Comparison of ENCODE assay signal across 9 cellular contexts in the genomic region with DNA sequence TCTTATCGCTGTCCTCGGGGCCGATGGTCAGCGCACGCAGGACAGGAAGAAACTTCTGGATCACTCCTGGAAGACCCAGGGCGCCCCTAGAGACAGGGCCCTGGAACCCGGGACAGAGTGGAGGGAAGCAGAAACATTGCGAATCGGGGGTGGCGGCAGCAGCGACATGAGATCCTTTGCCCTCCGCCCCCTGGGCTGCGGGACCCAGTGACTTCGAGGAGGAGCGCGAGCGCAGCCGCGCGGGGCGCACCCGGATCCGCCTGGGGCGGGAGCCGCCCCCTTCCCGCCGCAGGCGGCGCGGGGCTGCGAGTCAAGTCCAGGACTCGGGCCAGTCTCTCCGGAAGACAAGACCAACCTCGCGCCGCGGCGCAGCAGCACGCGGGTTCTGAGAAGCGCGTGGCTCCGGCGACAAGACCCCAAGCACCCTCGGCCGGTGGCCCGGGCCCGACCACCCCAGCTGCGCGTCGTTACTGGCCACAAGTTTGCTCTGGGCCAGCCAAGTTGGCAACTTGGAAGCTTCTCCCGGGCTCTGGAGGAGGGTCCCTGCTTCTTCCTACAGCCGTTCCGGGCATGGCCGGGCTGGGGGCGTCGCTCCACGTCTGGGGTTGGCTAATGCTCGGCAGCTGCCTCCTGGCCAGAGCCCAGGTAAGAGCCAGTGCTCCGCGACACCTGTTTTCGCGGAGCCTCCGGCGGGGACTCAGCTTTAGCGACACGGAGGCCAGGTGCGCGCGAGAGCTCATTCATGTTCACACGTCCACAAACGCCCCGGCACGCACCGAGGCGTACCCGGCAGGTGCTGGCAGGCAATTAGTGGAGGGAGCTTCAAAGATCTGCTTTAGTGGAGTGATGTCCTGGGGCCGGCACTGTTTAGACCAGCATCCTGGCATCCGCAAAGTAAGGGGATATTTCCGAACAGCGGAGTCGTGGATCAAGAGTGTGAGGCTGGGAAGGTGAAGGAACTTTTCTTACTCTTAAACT. TPM values are rescaled to one million over a fixed set of nuclear protein-coding genes. Genes with fewer than 3 reads are reported as not detected.
DNase-seq lines count a peak whose midpoint lies in the region; ATAC-seq lines count a peak whose summit lies in the region.
"Had no signal": no experiment of that assay in that cellular context is flagged by ENCODE, and none has a peak within 500 bp of the region (broad histone marks: within the 10 kb centered on the region; RNA-seq: fewer than 3 reads in every experiment).

A gene with protein sequence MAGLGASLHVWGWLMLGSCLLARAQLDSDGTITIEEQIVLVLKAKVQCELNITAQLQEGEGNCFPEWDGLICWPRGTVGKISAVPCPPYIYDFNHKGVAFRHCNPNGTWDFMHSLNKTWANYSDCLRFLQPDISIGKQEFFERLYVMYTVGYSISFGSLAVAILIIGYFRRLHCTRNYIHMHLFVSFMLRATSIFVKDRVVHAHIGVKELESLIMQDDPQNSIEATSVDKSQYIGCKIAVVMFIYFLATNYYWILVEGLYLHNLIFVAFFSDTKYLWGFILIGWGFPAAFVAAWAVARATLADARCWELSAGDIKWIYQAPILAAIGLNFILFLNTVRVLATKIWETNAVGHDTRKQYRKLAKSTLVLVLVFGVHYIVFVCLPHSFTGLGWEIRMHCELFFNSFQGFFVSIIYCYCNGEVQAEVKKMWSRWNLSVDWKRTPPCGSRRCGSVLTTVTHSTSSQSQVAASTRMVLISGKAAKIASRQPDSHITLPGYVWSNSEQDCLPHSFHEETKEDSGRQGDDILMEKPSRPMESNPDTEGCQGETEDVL (plus strand): TSS at position 319 of the 978 bp plus-strand sequence. CDS start 252 bp downstream, at position 571.

- H3K27ac Mint-ChIP-seq in activated CD8-positive, alpha-beta T cell treated with anti-CD3 and anti-CD28 coated beads, Interleukin-2, amount 10 ng/mL, durations not matched to agents 7 days and 5 days = no peak within 1 kb of the TSS
- H3K27ac Mint-ChIP-seq: natural killer cell treated with Interleukin-12 subunit alpha and Interleukin-12 subunit beta and Interleukin-15 and Interleukin-18, amount 100 ng/mL, for 72 hours had no signal

- H3K9me3 Mint-ChIP-seq in activated CD8-positive, alpha-beta T cell treated with anti-CD3 and anti-CD28 coated beads, Interleukin-2, amount 10 ng/mL, durations not matched to agents 7 days and 5 days (ENCODE audit: insufficient read depth) = no peaks in the 10 kb centered on the region
- H3K9me3 Mint-ChIP-seq: natural killer cell treated with Interleukin-12 subunit alpha and Interleukin-12 subunit beta and Interleukin-15 and Interleukin-18, amount 100 ng/mL, for 72 hours had no signal

- POLR2A ChIA-PET in activated CD8-positive, alpha-beta T cell treated with anti-CD3 and anti-CD28 coated beads, Interleukin-2, amount 10 ng/mL, durations not matched to agents 7 days and 5 days (lab: Charles Lee) = no interaction called here

- peak; percentile 51 for ATAC-seq in activated CD8-positive, alpha-beta T cell treated with anti-CD3 and anti-CD28 coated beads, Interleukin-2, amount 10 ng/mL, durations not matched to agents 7 days and 5 days

- no peaks in the 10 kb centered on the region for H3K36me3 ChIP-seq in stomach smooth muscle (ENCODE audit: control insufficient read depth in 2 of 2, insufficient read depth in 2 of 2, low read length in 2 of 2)

- CTCF ChIA-PET in activated CD8-positive, alpha-beta T cell treated with anti-CD3 and anti-CD28 coated beads, Interleukin-2, amount 10 ng/mL, durations not matched to agents 7 days and 5 days (lab: Charles Lee) = no interaction called here

- peak; percentile 12 to 36 for DNase-seq in NCI-H524 (lab: John Stamatoyannopoulos, UW)
- no peak for DNase-seq in NCI-H524 treated with DMSO at 0.1 percent for 48 hours (lab: John Stamatoyannopoulos, UW)
- DNase-seq in activated CD8-positive, alpha-beta T cell treated with anti-CD3 and anti-CD28 coated beads, Interleukin-2, amount 10 ng/mL, durations not matched to agents 7 days and 5 days = no peak
- DNase-seq in EL = no peak
- no peak for DNase-seq in NCI-H2196 (lab: John Stamatoyannopoulos, UW; ENCODE audit: unreplicated experiment)
- DNase-seq in NAMALWA (ENCODE audit: low spot score) = no peak

- peaks cover 16 to 19% of the 10 kb centered on the region in 2 donors for H3K27me3 ChIP-seq in stomach smooth muscle (ENCODE audit: control insufficient read depth in 1 of 2, insufficient read depth in 2 of 2, low read length in 2 of 2)

- H3K9me3 ChIP-seq in iPS-18c (ENCODE audit: control insufficient read depth, insufficient read depth, low read length) (no peaks in the 10 kb centered on the region), stomach smooth muscle (ENCODE audit: control insufficient read depth in 2 of 2, low read length in 2 of 2) (no peaks in the 10 kb centered on the region)

- peaks cover 45% of the 10 kb centered on the region for H3K27me3 Mint-ChIP-seq in activated CD8-positive, alpha-beta T cell treated with anti-CD3 and anti-CD28 coated beads, Interleukin-2, amount 10 ng/mL, durations not matched to agents 7 days and 5 days (ENCODE audit: low read depth)

- H3K4me3 ChIP-seq in iPS-18c (ENCODE audit: insufficient read depth, low read depth, low read length) (peak within 1 kb of the TSS; percentile 52), stomach smooth muscle (ENCODE audit: low read length in 2 of 2) (peak within 1 kb of the TSS; percentile 36 to 59)

- no peak within 1 kb of the TSS for H3K27ac ChIP-seq in stomach smooth muscle (ENCODE audit: low read length)

- peaks cover 5% of the 10 kb centered on the region for H3K4me1 Mint-ChIP-seq in activated CD8-positive, alpha-beta T cell treated with anti-CD3 and anti-CD28 coated beads, Interleukin-2, amount 10 ng/mL, durations not matched to agents 7 days and 5 days (ENCODE audit: low read depth)

- H3K9ac ChIP-seq in stomach smooth muscle (ENCODE audit: low read length in 2 of 2) = no peak within 1 kb of the TSS

- H3K36me3 Mint-ChIP-seq in activated CD8-positive, alpha-beta T cell treated with anti-CD3 and anti-CD28 coated beads, Interleukin-2, amount 10 ng/mL, durations not matched to agents 7 days and 5 days (ENCODE audit: low read depth) = no peaks in the 10 kb centered on the region
- H3K36me3 Mint-ChIP-seq: natural killer cell treated with Interleukin-12 subunit alpha and Interleukin-12 subunit beta and Interleukin-15 and Interleukin-18, amount 100 ng/mL, for 72 hours had no signal

- no peak within 1 kb of the TSS for H3K4me3 Mint-ChIP-seq in activated CD8-positive, alpha-beta T cell treated with anti-CD3 and anti-CD28 coated beads, Interleukin-2, amount 10 ng/mL, durations not matched to agents 7 days and 5 days
- H3K4me3 Mint-ChIP-seq: natural killer cell treated with Interleukin-12 subunit alpha and Interleukin-12 subunit beta and Interleukin-15 and Interleukin-18, amount 100 ng/mL, for 72 hours had no signal

- peaks cover 7% of the 10 kb centered on the region for H3K4me1 ChIP-seq in stomach smooth muscle (ENCODE audit: control insufficient read depth, insufficient read depth, low read length)

RNA-seq across cellular contexts. Expression of the gene that starts here (rescaled TPM):
- under 1 TPM in 1 of 2 experiments, not detected in 1; 0.13 TPM for total RNA-seq in activated CD8-positive, alpha-beta T cell treated with anti-CD3 and anti-CD28 coated beads, Interleukin-2, amount 10 ng/mL, durations not matched to agents 7 days and 5 days
- total RNA-seq: natural killer cell treated with Interleukin-12 subunit alpha and Interleukin-12 subunit beta and Interleukin-15 and Interleukin-18, amount 100 ng/mL, for 72 hours had no signal

Comparison
In these comparisons a context has a peak if more than half of its experiments do, and no peak if none do; other contexts are left out.
1. DNase-seq: peak in NCI-H524 (2 of 2); none in NCI-H524 treated with DMSO at 0.1 percent for 48 hours (single experiment), activated CD8-positive, alpha-beta T cell treated with anti-CD3 and anti-CD28 coated beads, Interleukin-2, amount 10 ng/mL, durations not matched to agents 7 days and 5 days (single experiment), EL (single experiment), NCI-H2196 (single experiment) and NAMALWA (single experiment).
2. Peak in ATAC-seq in activated CD8-positive, alpha-beta T cell treated with anti-CD3 and anti-CD28 coated beads, Interleukin-2, amount 10 ng/mL, durations not matched to agents 7 days and 5 days; RNA of the gene not detected or under 1 TPM.